3 cellular contexts compared by ENCODE assay signal in genomic region chr1:240619901-240620621, GRCh38.
TF ChIP-seq lines count a peak whose summit lies in the region.

No MANE protein-coding gene starts in this region.

TF ChIP-seq in liver, 16 proteins besides CTCF, POLR2A, EP300 and RAD21:
- TF ChIP-seq NR2F2 (IDR thresholded peaks at IDR 0.05) (no peak), GABPA (IDR thresholded peaks at IDR 0.05 in 1 of 2, conservative IDR thresholded peaks at IDR 0.05 in 1 of 2) (no peak), RXRA (IDR thresholded peaks at IDR 0.05) (no peak), HNF4G (IDR thresholded peaks at IDR 0.05) (no peak), HNF4A (conservative IDR thresholded peaks at IDR 0.05) (no peak), ZBTB33 (IDR thresholded peaks at IDR 0.05) (no peak), FOXA2 (IDR thresholded peaks at IDR 0.05) (no peak), FOXA1 (IDR thresholded peaks at IDR 0.05) (no peak)

TF ChIP-seq in HepG2, 621 proteins besides CTCF, POLR2A, EP300 and RAD21:
- TF ChIP-seq ZSCAN5A (CRISPR knock-in tag; IDR thresholded peaks at IDR 0.05; ENCODE audit: borderline replicate concordance) (no peak), RAD51 (IDR thresholded peaks at IDR 0.05; ENCODE audit: borderline replicate concordance) (no peak), ZNF704 (CRISPR knock-in tag; IDR thresholded peaks at IDR 0.05; ENCODE audit: borderline replicate concordance) (no peak), ZNF546 (CRISPR knock-in tag; conservative IDR thresholded peaks at IDR 0.05) (no peak), SP140L (CRISPR knock-in tag; IDR thresholded peaks at IDR 0.05; ENCODE audit: borderline replicate concordance) (no peak), CREBL2 (CRISPR knock-in tag; IDR thresholded peaks at IDR 0.05; ENCODE audit: borderline replicate concordance) (no peak), ZNF574 (CRISPR knock-in tag; IDR thresholded peaks at IDR 0.05) (no peak), ZNF512B (CRISPR knock-in tag; IDR thresholded peaks at IDR 0.05; ENCODE audit: borderline replicate concordance) (no peak), BHLHE40 (IDR thresholded peaks at IDR 0.05; ENCODE audit: low read length) (no peak), SIX1 (CRISPR knock-in tag; IDR thresholded peaks at IDR 0.05; ENCODE audit: borderline replicate concordance) (no peak)

TF ChIP-seq in K562, 482 proteins besides CTCF, POLR2A, EP300 and RAD21:
- TF ChIP-seq ZNF512 (tag; IDR thresholded peaks at IDR 0.05): no peak
- TF ChIP-seq ZNF57 (CRISPR knock-in tag; IDR thresholded peaks at IDR 0.05): no peak
- peak; percentile 39; the same call in 1 of the 2 replicates for TF ChIP-seq TFAP4 (CRISPR knock-in tag; IDR thresholded peaks at IDR 0.05; ENCODE audit: borderline replicate concordance)
- no peak for TF ChIP-seq SMARCB1 (IDR thresholded peaks at IDR 0.05; ENCODE audit: insufficient read length, low read depth)
- TF ChIP-seq NCOA6 (IDR thresholded peaks at IDR 0.05): no peak
- no peak for TF ChIP-seq RBM34 (IDR thresholded peaks at IDR 0.05; ENCODE audit: borderline replicate concordance, insufficient read depth, low read length)
- no peak for TF ChIP-seq TCF15 (CRISPR knock-in tag; IDR thresholded peaks at IDR 0.05)
TF ChIP-seq in K562: peak in this region for 1.
